Comparison of ENCODE assay signal across 14 cellular contexts in the genomic region with DNA sequence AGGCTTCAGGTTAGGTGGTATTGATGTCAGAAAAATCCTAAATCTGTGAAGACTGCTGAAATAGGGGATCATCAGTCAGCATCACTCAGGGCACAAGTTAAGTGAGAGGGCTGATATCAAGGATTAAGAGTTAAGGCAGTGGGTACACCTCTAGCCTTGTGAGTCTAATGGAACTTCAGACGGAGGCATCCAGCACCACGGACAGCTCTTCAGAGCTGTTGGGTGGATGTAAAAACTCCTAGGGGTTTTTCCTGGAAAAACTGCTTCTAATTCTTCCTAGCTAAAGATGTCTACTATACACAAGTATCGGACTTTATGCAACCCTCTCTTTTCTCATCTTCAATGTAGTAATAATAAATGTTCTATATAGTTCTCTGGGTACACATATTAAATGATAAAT.
DNase-seq lines count a peak whose midpoint lies in the region; ATAC-seq, FAIRE-seq and TF ChIP-seq lines count a peak whose summit lies in the region.
"Had no signal": no experiment of that assay in that cellular context is flagged by ENCODE, and none has a peak within 500 bp of the region (broad histone marks: within the 10 kb centered on the region; RNA-seq: fewer than 3 reads in every experiment).

No MANE protein-coding gene starts in this region.

- H3K27ac Mint-ChIP-seq in endothelial cell (ENCODE audit: unreplicated experiment), result no peak overlapping the region
- H3K27ac Mint-ChIP-seq in CD4-positive, alpha-beta T cell, result no peak overlapping the region
- H3K27ac Mint-ChIP-seq: activated T-helper 17 cell treated with anti-CD3 and anti-CD28 coated beads, Interleukin-2, amount 50 U/mL, for 72 hours had no signal

- H3K9me3 ChIP-seq in mucosa of descending colon, result no peaks in the 10 kb centered on the region
- no peaks in the 10 kb centered on the region for H3K9me3 ChIP-seq in CD4-positive, alpha-beta T cell (ENCODE audit: control insufficient read depth, low read length)
- H3K9me3 ChIP-seq: tibial artery had no signal

- H3K27me3 Mint-ChIP-seq in endothelial cell (ENCODE audit: unreplicated experiment), result no peaks in the 10 kb centered on the region
- no peaks in the 10 kb centered on the region for H3K27me3 Mint-ChIP-seq in CD4-positive, alpha-beta T cell
- H3K27me3 Mint-ChIP-seq: activated T-helper 17 cell treated with anti-CD3 and anti-CD28 coated beads, Interleukin-2, amount 50 U/mL, for 72 hours had no signal

- peak; percentile 20 for DNase-seq in H54 (ENCODE audit: insufficient read length, low spot score)
- peak; percentile 47 for DNase-seq in endothelial cell (ENCODE audit: low spot score)
- peak in 2 of 3 donors; percentile 23 to 25 for DNase-seq in mucosa of descending colon
- no peak for DNase-seq in GM20000 (ENCODE audit: low spot score)
- DNase-seq in hippocampal formation (lab: John Stamatoyannopoulos, UW), result no peak
- no peak for DNase-seq in CD4-positive, alpha-beta T cell
- DNase-seq in occipital lobe (lab: John Stamatoyannopoulos, UW), result no peak
- DNase-seq: caudate nucleus; NCI-H1105; NCI-H526 treated with DMSO at 0.1 percent for 48 hours; stimulated activated CD4-positive, alpha-beta T cell treated with anti-CD3 and anti-CD28 coated beads, Interleukin-12 subunit alpha, Interleukin-12 subunit beta, amount 100 ng/mL, for 4 hours; tibial artery had no signal

- CTCF ChIA-PET in CD4-positive, alpha-beta T cell (lab: Charles Lee), result no interaction called here

- H3K4me1 ChIP-seq in mucosa of descending colon (ENCODE audit: low read depth), result no peaks in the 10 kb centered on the region
- H3K4me1 ChIP-seq: tibial artery had no signal

- no peak overlapping the region for H3K4me3 Mint-ChIP-seq in endothelial cell (ENCODE audit: unreplicated experiment)
- no peak overlapping the region for H3K4me3 Mint-ChIP-seq in CD4-positive, alpha-beta T cell
- H3K4me3 Mint-ChIP-seq: activated T-helper 17 cell treated with anti-CD3 and anti-CD28 coated beads, Interleukin-2, amount 50 U/mL, for 72 hours had no signal

- no peak for FAIRE-seq in H54 (lab: Jason Lieb, UNC)

- H3K4me3 ChIP-seq in mucosa of descending colon, result no peak overlapping the region
- H3K4me3 ChIP-seq: tibial artery had no signal

- H3K36me3 Mint-ChIP-seq in endothelial cell (ENCODE audit: low read depth, unreplicated experiment), result no peaks in the 10 kb centered on the region
- H3K36me3 Mint-ChIP-seq in CD4-positive, alpha-beta T cell (ENCODE audit: low read depth), result no peaks in the 10 kb centered on the region

- no peak for TF ChIP-seq POLR2A in H54 (IDR thresholded peaks at IDR 0.05; ENCODE audit: low read depth, low read length)

- intact Hi-C loops in mucosa of descending colon (cut with DNase I, micrococcal nuclease), result no loop called here
- intact Hi-C loops in CD4-positive, alpha-beta T cell (cut with DNase I, micrococcal nuclease), result no loop called here

- H3K4me1 Mint-ChIP-seq in endothelial cell (ENCODE audit: unreplicated experiment), result peaks cover 5% of the 10 kb centered on the region
- H3K4me1 Mint-ChIP-seq in CD4-positive, alpha-beta T cell (ENCODE audit: low read depth), result no peaks in the 10 kb centered on the region
- H3K4me1 Mint-ChIP-seq: activated T-helper 17 cell treated with anti-CD3 and anti-CD28 coated beads, Interleukin-2, amount 50 U/mL, for 72 hours had no signal

- TF ChIP-seq CTCF in endothelial cell (IDR thresholded peaks at IDR 0.05; ENCODE audit: unreplicated experiment) (no peak), mucosa of descending colon (IDR thresholded peaks at IDR 0.05) (no peak), GM20000 (IDR thresholded peaks at IDR 0.05; ENCODE audit: extremely low read depth, missing control alignments) (no peak)
- no peak for TF ChIP-seq CTCF in CD4-positive, alpha-beta T cell (IDR thresholded peaks at IDR 0.05)

- POLR2A ChIA-PET in CD4-positive, alpha-beta T cell (lab: Charles Lee), result no interaction called here

- no peaks in the 10 kb centered on the region for H3K9me3 Mint-ChIP-seq in endothelial cell (ENCODE audit: unreplicated experiment)
- H3K9me3 Mint-ChIP-seq in CD4-positive, alpha-beta T cell, result peaks cover 8% of the 10 kb centered on the region

- no peak overlapping the region for H3K27ac ChIP-seq in CD4-positive, alpha-beta T cell (ENCODE audit: low read depth, low read length)
- H3K27ac ChIP-seq: tibial artery had no signal

- no peak for ATAC-seq in mucosa of descending colon
- no peak for ATAC-seq in CD4-positive, alpha-beta T cell (ENCODE audit: poor library complexity)
- ATAC-seq: activated T-helper 17 cell treated with anti-CD3 and anti-CD28 coated beads, Interleukin-2, amount 50 U/mL, for 72 hours had no signal

- H3K27me3 ChIP-seq in CD4-positive, alpha-beta T cell (ENCODE audit: control insufficient read depth, insufficient read depth, low read length), result no peaks in the 10 kb centered on the region
- H3K27me3 ChIP-seq: tibial artery had no signal

- no peaks in the 10 kb centered on the region for H3K36me3 ChIP-seq in mucosa of descending colon (ENCODE audit: low read depth)
- H3K36me3 ChIP-seq: tibial artery had no signal

TF ChIP-seq in PFSK-1, 5 proteins besides CTCF, POLR2A, EP300 and RAD21:
- TF ChIP-seq, protein P1, sequence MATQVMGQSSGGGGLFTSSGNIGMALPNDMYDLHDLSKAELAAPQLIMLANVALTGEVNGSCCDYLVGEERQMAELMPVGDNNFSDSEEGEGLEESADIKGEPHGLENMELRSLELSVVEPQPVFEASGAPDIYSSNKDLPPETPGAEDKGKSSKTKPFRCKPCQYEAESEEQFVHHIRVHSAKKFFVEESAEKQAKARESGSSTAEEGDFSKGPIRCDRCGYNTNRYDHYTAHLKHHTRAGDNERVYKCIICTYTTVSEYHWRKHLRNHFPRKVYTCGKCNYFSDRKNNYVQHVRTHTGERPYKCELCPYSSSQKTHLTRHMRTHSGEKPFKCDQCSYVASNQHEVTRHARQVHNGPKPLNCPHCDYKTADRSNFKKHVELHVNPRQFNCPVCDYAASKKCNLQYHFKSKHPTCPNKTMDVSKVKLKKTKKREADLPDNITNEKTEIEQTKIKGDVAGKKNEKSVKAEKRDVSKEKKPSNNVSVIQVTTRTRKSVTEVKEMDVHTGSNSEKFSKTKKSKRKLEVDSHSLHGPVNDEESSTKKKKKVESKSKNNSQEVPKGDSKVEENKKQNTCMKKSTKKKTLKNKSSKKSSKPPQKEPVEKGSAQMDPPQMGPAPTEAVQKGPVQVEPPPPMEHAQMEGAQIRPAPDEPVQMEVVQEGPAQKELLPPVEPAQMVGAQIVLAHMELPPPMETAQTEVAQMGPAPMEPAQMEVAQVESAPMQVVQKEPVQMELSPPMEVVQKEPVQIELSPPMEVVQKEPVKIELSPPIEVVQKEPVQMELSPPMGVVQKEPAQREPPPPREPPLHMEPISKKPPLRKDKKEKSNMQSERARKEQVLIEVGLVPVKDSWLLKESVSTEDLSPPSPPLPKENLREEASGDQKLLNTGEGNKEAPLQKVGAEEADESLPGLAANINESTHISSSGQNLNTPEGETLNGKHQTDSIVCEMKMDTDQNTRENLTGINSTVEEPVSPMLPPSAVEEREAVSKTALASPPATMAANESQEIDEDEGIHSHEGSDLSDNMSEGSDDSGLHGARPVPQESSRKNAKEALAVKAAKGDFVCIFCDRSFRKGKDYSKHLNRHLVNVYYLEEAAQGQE (IDR thresholded peaks at IDR 0.05; ENCODE audit: insufficient read depth in 1 of 2, low read depth in 2 of 2, low read length in 2 of 2), result peak; percentile 76 to 94
- no peak for TF ChIP-seq TAF1 (IDR thresholded peaks at IDR 0.05; ENCODE audit: borderline replicate concordance, insufficient read depth, low read length)
- TF ChIP-seq SIN3A (IDR thresholded peaks at IDR 0.05; ENCODE audit: borderline replicate concordance, insufficient read depth, low read length), result no peak
- TF ChIP-seq POLR2AphosphoS5 (IDR thresholded peaks at IDR 0.05; ENCODE audit: low read depth, low read length), result no peak
- TF ChIP-seq FOXP2 (optimal IDR thresholded peaks at IDR 0.05; ENCODE audit: borderline replicate concordance, extremely low read depth, extremely low read length, insufficient read depth), result no peak

Comparison
In these comparisons a context has a peak if more than half of its experiments do, and no peak if none do; other contexts are left out.
1. DNase-seq: peak in H54 (single experiment), endothelial cell (single experiment) and mucosa of descending colon (2 of 3); none in GM20000 (single experiment), hippocampal formation (0 of 2), CD4-positive, alpha-beta T cell (0 of 10) and occipital lobe (single experiment).